Comparison of ENCODE assay signal across 25 cellular contexts in genomic region chr15:51105430-51106016, GRCh38. TPM values are rescaled to one million over a fixed set of nuclear protein-coding genes. Genes with fewer than 3 reads are reported as not detected.
A peak's percentile ranks its signal among the peaks of the same experiment; 100 is the strongest.
DNase-seq lines count a peak whose midpoint lies in the region; ATAC-seq, FAIRE-seq and TF ChIP-seq lines count a peak whose summit lies in the region.
"Had no signal": no experiment of that assay in that cellular context is flagged by ENCODE, and none has a peak within 500 bp of the region (broad histone marks: within the 10 kb centered on the region; RNA-seq: fewer than 3 reads in every experiment).

No MANE protein-coding gene starts in this region.

- no peaks in the 10 kb centered on the region for H3K36me3 Mint-ChIP-seq in GM23338 (ENCODE audit: low read depth)

- H3K9me2 ChIP-seq in GM23338 (ENCODE audit: insufficient read depth) (no peaks in the 10 kb centered on the region), SK-N-SH (no peaks in the 10 kb centered on the region)

- no peak overlapping the region for H3K27ac Mint-ChIP-seq in GM23338
- H3K27ac Mint-ChIP-seq: CD4-positive, alpha-beta T cell had no signal

- no TSS peak for BruUV-seq in endothelial cell of umbilical vein (replicated peaks; lab: Mats Ljungman, UMichigan)

- TF ChIP-seq CTCF in GM23338 (conservative IDR thresholded peaks at IDR 0.05; ENCODE audit: low read depth in 2 of 2) (no peak), endothelial cell of umbilical vein (IDR thresholded peaks at IDR 0.05; ENCODE audit: extremely low read depth in 1 of 2, insufficient read depth in 1 of 2, low read depth in 1 of 2, low read length in 2 of 2) (no peak), foreskin keratinocyte (conservative IDR thresholded peaks at IDR 0.05) (no peak), thoracic aorta (IDR thresholded peaks at IDR 0.05) (no peak), SK-N-SH (IDR thresholded peaks at IDR 0.05) (no peak)

- H3K9ac ChIP-seq in endothelial cell of umbilical vein (replicated peaks; ENCODE audit: extremely low read depth, insufficient read depth, low read length) (no peak overlapping the region), SK-N-SH (no peak overlapping the region)

- no peak for TF ChIP-seq RAD21 in SK-N-SH (IDR thresholded peaks at IDR 0.05; ENCODE audit: low read length)

- H3K4me3 ChIP-seq in GM23338 (no peak overlapping the region), endothelial cell of umbilical vein (replicated peaks in 1 of 3; ENCODE audit: insufficient read depth in 1 of 3, low read depth in 1 of 3, low read length in 3 of 3) (no peak overlapping the region), thoracic aorta (no peak overlapping the region), SK-N-SH (ENCODE audit: low read depth in 2 of 2, low read length in 1 of 2) (no peak overlapping the region)
- H3K4me3 ChIP-seq: PC-9, SJSA1 had no signal

- CTCF ChIA-PET in endothelial cell of umbilical vein (lab: Charles Lee), result interaction anchor here (1.5 kb wide), 1 partner anchor 11 kb away, joined by 3 read pairs; no protein-coding TSS in a partner anchor
- CTCF ChIA-PET in SK-N-SH (lab: Yijun Ruan, JAX), result interaction anchor here (0.9 to 1.4 kb wide), 3 partner anchors 15 to 30 kb away, joined by 3 to 5 read pairs (median 3); no protein-coding TSS in a partner anchor

- no peak for TF ChIP-seq POLR2A in endothelial cell of umbilical vein (IDR thresholded peaks at IDR 0.05; ENCODE audit: low read depth, low read length)

- H3K9me1 ChIP-seq in endothelial cell of umbilical vein (replicated peaks; ENCODE audit: control insufficient read depth, extremely low read depth, insufficient read depth, low read length), result no peaks in the 10 kb centered on the region

- H3K27me3 ChIP-seq in GM23338 (ENCODE audit: insufficient read depth) (no peaks in the 10 kb centered on the region), endothelial cell of umbilical vein (ENCODE audit: control insufficient read depth in 2 of 2, insufficient read depth in 2 of 2, low read length in 2 of 2) (no peaks in the 10 kb centered on the region), foreskin keratinocyte (peaks cover 25% of the 10 kb centered on the region), thoracic aorta (replicated peaks; ENCODE audit: insufficient read depth) (no peaks in the 10 kb centered on the region), SK-N-SH (ENCODE audit: insufficient read depth) (no peaks in the 10 kb centered on the region)
- H3K27me3 ChIP-seq: SJSA1 had no signal

- no peak for TF ChIP-seq EP300 in SK-N-SH (IDR thresholded peaks at IDR 0.05; ENCODE audit: borderline replicate concordance in 1 of 2, low read depth in 1 of 2, low read length in 1 of 2)

- no peak overlapping the region for H3K4me2 ChIP-seq in GM23338
- H3K4me2 ChIP-seq in endothelial cell of umbilical vein (ENCODE audit: insufficient read depth, low read length), result no peak overlapping the region
- no peak overlapping the region for H3K4me2 ChIP-seq in SK-N-SH
- H3K4me2 ChIP-seq: PC-9 had no signal

- no peaks in the 10 kb centered on the region for H3K36me3 ChIP-seq in GM23338 (ENCODE audit: insufficient read depth)
- no peaks in the 10 kb centered on the region for H3K36me3 ChIP-seq in endothelial cell of umbilical vein (ENCODE audit: control insufficient read depth in 2 of 2, extremely low read depth in 1 of 2, insufficient read depth in 2 of 2, low read length in 2 of 2)
- H3K36me3 ChIP-seq in thoracic aorta, result no peaks in the 10 kb centered on the region
- H3K36me3 ChIP-seq in SK-N-SH (replicated peaks in 1 of 2; ENCODE audit: control insufficient read depth in 1 of 2, insufficient read depth in 2 of 2, low read length in 1 of 2), result no peaks in the 10 kb centered on the region
- H3K36me3 ChIP-seq: SJSA1 had no signal

- no peaks in the 10 kb centered on the region for H3K4me1 ChIP-seq in GM23338 (ENCODE audit: insufficient read depth)
- no peaks in the 10 kb centered on the region for H3K4me1 ChIP-seq in endothelial cell of umbilical vein (ENCODE audit: control insufficient read depth, extremely low read depth, insufficient read depth, low read length)
- no peaks in the 10 kb centered on the region for H3K4me1 ChIP-seq in foreskin keratinocyte
- peaks cover 22 to 61% of the 10 kb centered on the region in 2 donors for H3K4me1 ChIP-seq in thoracic aorta (ENCODE audit: control insufficient read depth in 1 of 2, low read depth in 2 of 2)
- peaks cover 0 to 13% of the 10 kb centered on the region in 2 experiments; a peak in 1 of 4 replicates for H3K4me1 ChIP-seq in SK-N-SH (ENCODE audit: control insufficient read depth in 1 of 2, insufficient read depth in 2 of 2, low read depth in 1 of 2, low read length in 1 of 2)
- H3K4me1 ChIP-seq: SJSA1 had no signal

- peak; percentile 42 for FAIRE-seq in endothelial cell of umbilical vein (lab: Jason Lieb, UNC)
- FAIRE-seq: G401.6 had no signal

- peak; percentile 63 for ATAC-seq in GM23338
- peak; percentile 42 for ATAC-seq in foreskin keratinocyte
- no peak for ATAC-seq in thoracic aorta (ENCODE audit: insufficient number of reproducible peaks, low FRiP score, low read depth)
- no peak for ATAC-seq in GM21423 (IDR thresholded peaks at IDR 0.05; ENCODE audit: unreplicated experiment)
- ATAC-seq: HCT116 had no signal

- H3F3A ChIP-seq in GM23338 (replicated peaks; ENCODE audit: low read depth), result no peaks in the 10 kb centered on the region
- peaks cover 14% of the 10 kb centered on the region for H3F3A ChIP-seq in SK-N-SH (replicated peaks; ENCODE audit: insufficient read depth)

- intact Hi-C loops in endothelial cell of umbilical vein (cut with micrococcal nuclease), result no loop called here

- POLR2A ChIA-PET in endothelial cell of umbilical vein (lab: Charles Lee) (no interaction called here), SK-N-SH (lab: Yijun Ruan, JAX) (no interaction called here)

- WGBS in SK-N-SH (ENCODE audit: low lambda C conversion rate), result 50% methylated on average over 4 of the region's 4 CpGs

- H3K27ac ChIP-seq in GM23338 (ENCODE audit: low read depth), result no peak overlapping the region
- no peak overlapping the region for H3K27ac ChIP-seq in endothelial cell of umbilical vein (ENCODE audit: insufficient read depth, low read depth, low read length)
- no peak overlapping the region for H3K27ac ChIP-seq in foreskin keratinocyte
- peak overlapping the region; percentile 69 to 77 for H3K27ac ChIP-seq in thoracic aorta
- no peak overlapping the region for H3K27ac ChIP-seq in SK-N-SH (ENCODE audit: low read depth in 2 of 2, low read length in 1 of 2)
- H3K27ac ChIP-seq: PC-9, SJSA1 had no signal

- dilution Hi-C loops in endothelial cell of umbilical vein (cut with MboI; ENCODE audit: extremely low pct_ligation_motif_present, low sequenced_read_pairs), result no loop called here

- H4K20me1 ChIP-seq in GM23338 (replicated peaks; ENCODE audit: insufficient read depth), result no peaks in the 10 kb centered on the region; the same call in 1 of the 2 replicates
- no peaks in the 10 kb centered on the region for H4K20me1 ChIP-seq in endothelial cell of umbilical vein (replicated peaks; ENCODE audit: control insufficient read depth, extremely low read depth, insufficient read depth, low read length)
- H4K20me1 ChIP-seq in SK-N-SH (ENCODE audit: insufficient read depth), result no peaks in the 10 kb centered on the region

- DNase-seq in GM23338 (ENCODE audit: low spot score) (peak; percentile 42), endothelial cell of umbilical vein (ENCODE audit: low read depth, low spot score) (no peak), foreskin keratinocyte (no peak), thoracic aorta (ENCODE audit: low spot score) (no peak), SK-N-SH (no peak), CD1c-positive myeloid dendritic cell (ENCODE audit: extremely low spot score) (no peak)
- DNase-seq: CD4-positive, alpha-beta T cell; COR-L47; DMS53; IMR-90; KG1; NCI-H1048; NCI-H1417; NCI-H1694; NCI-H2029 treated with DMSO at 0.1 percent for 48 hours; NCI-H446 treated with DMSO at 0.1 percent for 48 hours; NCI-H526; NCI-H82; NK-92 treated with Interleukin-12 subunit alpha and Interleukin-12 subunit beta, amount 100 ng/mL, for 24 hours; PC-9; Right ventricle myocardium superior had no signal

- H2AFZ ChIP-seq in GM23338, result no peak overlapping the region
- no peak overlapping the region for H2AFZ ChIP-seq in endothelial cell of umbilical vein (ENCODE audit: low read depth, low read length)
- no peak overlapping the region for H2AFZ ChIP-seq in SK-N-SH (ENCODE audit: low read depth)
- H2AFZ ChIP-seq: PC-9 had no signal

- H3K79me2 ChIP-seq in GM23338 (replicated peaks; ENCODE audit: insufficient read depth) (no peaks in the 10 kb centered on the region), endothelial cell of umbilical vein (ENCODE audit: control insufficient read depth, insufficient read depth, low read length) (no peaks in the 10 kb centered on the region), SK-N-SH (ENCODE audit: insufficient read depth) (no peaks in the 10 kb centered on the region)

- H3K27me3 Mint-ChIP-seq in GM23338 (ENCODE audit: insufficient read depth, low read depth, poor library complexity), result peaks cover 1% of the 10 kb centered on the region

- H3K9me3 Mint-ChIP-seq in GM23338, result no peaks in the 10 kb centered on the region
- H3K9me3 Mint-ChIP-seq: CD4-positive, alpha-beta T cell had no signal

- H3K4me1 Mint-ChIP-seq in GM23338, result peaks cover 10% of the 10 kb centered on the region

- no peaks in the 10 kb centered on the region for H3K9me3 ChIP-seq in endothelial cell of umbilical vein (replicated peaks; ENCODE audit: control insufficient read depth, insufficient read depth, low read length)
- no peaks in the 10 kb centered on the region for H3K9me3 ChIP-seq in thoracic aorta
- H3K9me3 ChIP-seq in SK-N-SH, result no peaks in the 10 kb centered on the region
- H3K9me3 ChIP-seq: SJSA1 had no signal

- no peak overlapping the region for H3K4me3 Mint-ChIP-seq in GM23338
- H3K4me3 Mint-ChIP-seq: CD4-positive, alpha-beta T cell had no signal

TF ChIP-seq in SK-N-SH, 30 proteins besides CTCF, POLR2A, EP300 and RAD21 (continues in another document):
- TF ChIP-seq YY1 (IDR thresholded peaks at IDR 0.05; ENCODE audit: low read depth), result no peak

RNA-seq across cellular contexts. Expression of gene TNFAIP8L3, which starts 10.8 kb away (rescaled TPM):
- 0.31 and 0.54 TPM in 2 replicates for total RNA-seq in GM23338 (2014; rRNA removed; shearing (Covaris generic))
- polyA plus RNA-seq in GM23338 (2016; fragmentation: Nextera tagmentation; extraction: Ambion mirVana) (0.21 and 0.23 TPM in 2 replicates), endothelial cell of umbilical vein (7.6 and 8.8 TPM in 2 replicates), foreskin keratinocyte (0.17 and 0.19 TPM in 2 replicates), SK-N-SH (2012; rRNA removed) (0.08 and 0.13 TPM in 2 replicates)
- total RNA-seq in endothelial cell of umbilical vein (36.9 and 38.3 TPM in 2 replicates), foreskin keratinocyte (0.18 and 0.41 TPM in 2 replicates), thoracic aorta (10 to 100 TPM; 33.3 to 42.0 TPM)
- polyA plus RNA-seq in endothelial cell of umbilical vein (2011; cell fraction: cytosol; rRNA removed), result 11.3 and 11.4 TPM in 2 replicates
- polyA plus RNA-seq in endothelial cell of umbilical vein (2011; cell fraction: nucleus; rRNA removed), result 6.0 and 7.3 TPM in 2 replicates
- polyA plus RNA-seq in endothelial cell of umbilical vein (2012), result 49.8 and 69.4 TPM in 2 replicates
- 14.7 and 16.4 TPM in 2 replicates for polyA minus RNA-seq in endothelial cell of umbilical vein
- not detected for polyA minus RNA-seq in endothelial cell of umbilical vein (2011; cell fraction: cytosol; rRNA and poly(A)+ RNA removed)
- polyA minus RNA-seq in endothelial cell of umbilical vein (2011; cell fraction: nucleus; rRNA and poly(A)+ RNA removed), result 5.2 and 5.7 TPM in 2 replicates
- 0.14 and 0.18 TPM in 2 replicates for polyA plus RNA-seq in SK-N-SH (2012; cell fraction: cytosol; rRNA removed)
- 0.04 and 0.09 TPM in 2 replicates for polyA plus RNA-seq in SK-N-SH (2012; cell fraction: nucleus; rRNA removed)
- total RNA-seq: CD4-positive, alpha-beta T cell; SJSA1 had no signal

Comparison
In these comparisons a context has a peak if more than half of its experiments do, and no peak if none do; other contexts are left out.
1. ATAC-seq: peak in GM23338 (single experiment) and foreskin keratinocyte (single experiment); none in thoracic aorta (single experiment) and GM21423 (single experiment).
2. H3K27ac ChIP-seq: peak in thoracic aorta (2 of 2); none in GM23338 (single experiment), endothelial cell of umbilical vein (single experiment), foreskin keratinocyte (single experiment) and SK-N-SH (0 of 2).
3. RNA of gene TNFAIP8L3, which starts 10.8 kb away (total RNA-seq): 33.3 to 42.0 TPM in thoracic aorta and 36.9 to 38.3 TPM in endothelial cell of umbilical vein; 0.31 to 0.54 TPM in GM23338 and 0.18 to 0.41 TPM in foreskin keratinocyte; every median in the first group is over 10 times any median in the second.